10 cellular contexts compared by ENCODE assay signal in genomic region chr11:2138436-2139117, GRCh38. TPM values are rescaled to one million over a fixed set of nuclear protein-coding genes. Genes with fewer than 3 reads are reported as not detected.
DNase-seq lines count a peak whose midpoint lies in the region; TF ChIP-seq lines count a peak whose summit lies in the region.
"Had no signal": no experiment of that assay in that cellular context is flagged by ENCODE, and none has a peak within 500 bp of the region (broad histone marks: within the 10 kb centered on the region; RNA-seq: fewer than 3 reads in every experiment).

No MANE protein-coding gene starts in this region.

- peaks cover 2 to 19% (median 4%) of the 10 kb centered on the region in 3 donors for H3K4me1 Mint-ChIP-seq in CD8-positive, alpha-beta memory T cell

- no peak overlapping the region for H3K27ac Mint-ChIP-seq in CD8-positive, alpha-beta memory T cell

- no peak for TF ChIP-seq POLR2A in ovary (IDR thresholded peaks at IDR 0.05)

- H3K4me3 Mint-ChIP-seq in CD8-positive, alpha-beta memory T cell, result peak overlapping the region; percentile 48 to 91 (median 81)

- no peak for TF ChIP-seq EP300 in ovary (IDR thresholded peaks at IDR 0.05)

- no peak for DNase-seq in CD8-positive, alpha-beta memory T cell
- DNase-seq in NT2/D1 (ENCODE audit: low read depth, low spot score) (no peak), epithelial cell of esophagus (ENCODE audit: low read depth) (no peak), ovary (peak in 3 of 5 donors; percentile 32 to 57 (median 44)), dermis blood vessel endothelial cell (no peak), Kasumi-1 (lab: John Stamatoyannopoulos, UW) (no peak), NCI-H446 treated with DMSO at 0.1 percent for 48 hours (lab: John Stamatoyannopoulos, UW) (no peak)
- DNase-seq in activated effector memory CD4-positive, alpha-beta T cell treated with Interleukin-2 at 50 U/mL for 16 hours, result no peak
- DNase-seq: NCI-H774 had no signal

- peaks cover 43 to 50% of the 10 kb centered on the region in 2 donors for H3K27me3 Mint-ChIP-seq in CD8-positive, alpha-beta memory T cell

- CTCF ChIA-PET in CD8-positive, alpha-beta memory T cell (lab: Charles Lee), result interaction anchor here (1.4 kb wide), 1 partner anchor 103 kb away, joined by 3 read pairs; no protein-coding TSS in a partner anchor

- H3K36me3 ChIP-seq in CD8-positive, alpha-beta memory T cell (ENCODE audit: insufficient read depth, low read length), result no peaks in the 10 kb centered on the region
- no peaks in the 10 kb centered on the region for H3K36me3 ChIP-seq in NT2/D1 (ENCODE audit: insufficient read depth, insufficient read length, low read length)
- H3K36me3 ChIP-seq in ovary, result no peaks in the 10 kb centered on the region

- H3K27ac ChIP-seq in CD8-positive, alpha-beta memory T cell (ENCODE audit: low read depth, low read length), result no peak overlapping the region
- H3K27ac ChIP-seq in ovary, result no peak overlapping the region

- H3K36me3 Mint-ChIP-seq in CD8-positive, alpha-beta memory T cell, result no peaks in the 10 kb centered on the region

- H3K9me3 ChIP-seq in CD8-positive, alpha-beta memory T cell (ENCODE audit: low read length), result no peaks in the 10 kb centered on the region
- no peaks in the 10 kb centered on the region for H3K9me3 ChIP-seq in NT2/D1 (ENCODE audit: insufficient read depth, low read length)
- no peaks in the 10 kb centered on the region for H3K9me3 ChIP-seq in ovary

- TF ChIP-seq CTCF in epithelial cell of esophagus (IDR thresholded peaks at IDR 0.05; ENCODE audit: insufficient read depth, low read depth, low read length, missing control alignments) (no peak), ovary (IDR thresholded peaks at IDR 0.05) (no peak)

- intact Hi-C loops in ovary (cut with DNase I), result loop anchor here in 1 of 4 donors (5.0 kb wide), 1 partner anchor 36 kb away; no protein-coding TSS in a partner anchor

- no peaks in the 10 kb centered on the region for H3K9me3 Mint-ChIP-seq in CD8-positive, alpha-beta memory T cell

- POLR2A ChIA-PET in CD8-positive, alpha-beta memory T cell (lab: Charles Lee), result no interaction called here

- 1 to 2% (median 2%) methylated on average over 41 to 67 of the region's 67 CpGs for WGBS in ovary, 3 donors

- H3K27me3 ChIP-seq in CD8-positive, alpha-beta memory T cell (ENCODE audit: insufficient read depth, low read length, poor library complexity, severe bottlenecking), result peaks cover 30% of the 10 kb centered on the region
- H3K27me3 ChIP-seq in NT2/D1 (ENCODE audit: insufficient read depth, insufficient read length) (peaks cover 80% of the 10 kb centered on the region), ovary (no peaks in the 10 kb centered on the region)

- no peak overlapping the region for H3K4me3 ChIP-seq in CD8-positive, alpha-beta memory T cell (ENCODE audit: low read length)
- peak overlapping the region; percentile 15 for H3K4me3 ChIP-seq in NT2/D1 (ENCODE audit: insufficient read length, low read depth)
- peak overlapping the region; percentile 28 for H3K4me3 ChIP-seq in epithelial cell of esophagus (ENCODE audit: low read length)
- H3K4me3 ChIP-seq in ovary, result peak overlapping the region; percentile 30

- peak overlapping the region; percentile 21 for H3K9ac ChIP-seq in NT2/D1 (ENCODE audit: insufficient read length, low read depth)

- no peaks in the 10 kb centered on the region for H3K4me1 ChIP-seq in CD8-positive, alpha-beta memory T cell (ENCODE audit: insufficient read depth, low read length)
- H3K4me1 ChIP-seq in NT2/D1 (ENCODE audit: insufficient read depth, insufficient read length), result peaks cover 20% of the 10 kb centered on the region
- no peaks in the 10 kb centered on the region for H3K4me1 ChIP-seq in ovary (ENCODE audit: insufficient read depth)

RNA-seq across cellular contexts. Expression of gene IGF2, which starts 0.6 kb away (rescaled TPM):
- total RNA-seq in CD8-positive, alpha-beta memory T cell, result 1 to 10 TPM; 3.3 to 3.5 TPM
- not detected for polyA plus RNA-seq in CD8-positive, alpha-beta memory T cell
- total RNA-seq in ovary (100 to 1,000 TPM in 5 of 7 donors, 10 to 100 TPM in 2; 21.7 to 412 (median 172) TPM), dermis blood vessel endothelial cell (3.5 and 11.2 TPM in 2 replicates)
- polyA plus RNA-seq in ovary, result 10 to 100 TPM; 44.2 to 58.6 TPM

RNA-seq across cellular contexts. Expression of gene INS, which starts 22.4 kb away (rescaled TPM):
- not detected for total RNA-seq in CD8-positive, alpha-beta memory T cell
- polyA plus RNA-seq in CD8-positive, alpha-beta memory T cell, result not detected
- total RNA-seq in ovary (1 to 10 TPM in 1 of 7 donors, under 1 TPM in 1, not detected in 5; 0.89 to 1.4 TPM), dermis blood vessel endothelial cell (not detected in 2 replicates)
- polyA plus RNA-seq in ovary, result not detected
- total RNA-seq: lung microvascular endothelial cell had no signal

RNA-seq across cellular contexts. Expression of gene TH, which starts 33.0 kb away (rescaled TPM):
- not detected for total RNA-seq in CD8-positive, alpha-beta memory T cell
- not detected for polyA plus RNA-seq in CD8-positive, alpha-beta memory T cell
- total RNA-seq in ovary (1 to 10 TPM in 3 of 7 donors, under 1 TPM in 3, not detected in 1; 0.12 to 4.1 (median 0.99) TPM), dermis blood vessel endothelial cell (not detected in 2 replicates)
- polyA plus RNA-seq in ovary, result under 1 TPM in 1 of 2 donors, not detected in 1; 0.54 TPM

Comparison
In these comparisons a context has a peak if more than half of its experiments do, and no peak if none do; other contexts are left out.
1. DNase-seq: peak in ovary (3 of 5); none in CD8-positive, alpha-beta memory T cell (0 of 5), NT2/D1 (single experiment), epithelial cell of esophagus (single experiment), dermis blood vessel endothelial cell (single experiment), Kasumi-1 (0 of 2), NCI-H446 treated with DMSO at 0.1 percent for 48 hours (single experiment) and activated effector memory CD4-positive, alpha-beta T cell treated with Interleukin-2 at 50 U/mL for 16 hours (single experiment).